In the genomic region with DNA sequence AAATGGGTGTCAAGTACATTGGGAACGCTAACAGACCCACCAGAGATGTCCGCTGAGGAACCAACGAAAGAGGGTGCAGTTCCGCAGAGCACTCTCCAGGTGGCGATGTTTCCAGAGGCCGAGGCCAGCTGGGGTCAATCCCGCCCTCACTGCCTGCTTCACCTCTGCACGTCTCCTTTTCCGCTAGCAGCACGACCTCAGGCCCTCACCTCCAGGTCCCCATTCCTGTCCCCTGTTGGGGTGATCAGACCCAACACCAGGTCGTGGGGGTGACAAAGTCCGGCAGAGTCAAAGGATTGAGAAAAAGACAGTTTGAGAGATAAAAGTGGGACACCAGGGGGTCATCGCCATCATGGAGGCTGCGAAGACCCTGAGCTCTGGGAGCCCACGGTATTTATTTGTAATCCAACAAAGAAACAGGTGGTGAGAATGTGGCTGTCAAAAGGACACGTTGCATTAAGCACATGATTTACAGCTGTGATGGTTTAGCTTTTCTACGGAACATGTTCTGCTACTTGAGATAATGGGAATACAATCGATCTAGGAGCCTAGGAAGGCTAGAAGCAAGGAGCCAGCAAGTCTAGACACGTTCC, we compare ENCODE assay signal across 8 cellular contexts. TPM values are rescaled to one million over a fixed set of nuclear protein-coding genes. Genes with fewer than 3 reads are reported as not detected.
DNase-seq lines count a peak whose midpoint lies in the region; ATAC-seq, FAIRE-seq and TF ChIP-seq lines count a peak whose summit lies in the region.

No MANE protein-coding gene starts in this region.

- H3K4me1 ChIP-seq in small intestine (ENCODE audit: control insufficient read depth in 2 of 2, insufficient read depth in 1 of 2, low read depth in 1 of 2, low read length in 1 of 2) = no peaks in the 10 kb centered on the region

- intact Hi-C loops in left ventricle myocardium superior (cut with micrococcal nuclease) = no loop called here

- H3K27ac ChIP-seq in HL-60 (replicated peaks) (no peak overlapping the region), small intestine (ENCODE audit: low read depth in 1 of 2, low read length in 1 of 2) (no peak overlapping the region)

- no peaks in the 10 kb centered on the region for H3K9me3 ChIP-seq in small intestine (ENCODE audit: control insufficient read depth, low read depth)

- peak; percentile 89 for TF ChIP-seq CTCF in HL-60 (IDR thresholded peaks at IDR 0.05; ENCODE audit: insufficient read depth, low read length)

- DNase-seq in DMS79 (lab: John Stamatoyannopoulos, UW) = peak; percentile 93
- DNase-seq in HL-60 (ENCODE audit: low read depth in 1 of 2, low spot score in 1 of 2) = peak; percentile 44 to 57
- DNase-seq in NOMO-1 treated with dmso at 0.1 percent for 144 hours (lab: John Stamatoyannopoulos, UW; ENCODE audit: unreplicated experiment) = peak; percentile 41
- peak; percentile 35 for DNase-seq in activated naive CD4-positive, alpha-beta T cell treated with anti-CD3 and anti-CD28 coated beads, Interleukin-2, amount 50 U/mL, for 16 hours
- peak; percentile 46 for DNase-seq in left ventricle myocardium superior
- DNase-seq in small intestine = peak; percentile 55
- DNase-seq in RKO (ENCODE audit: low spot score) = no peak

- WGBS in small intestine, 3 donors = 17 to 32% (median 27%) methylated on average over 19 of the region's 19 CpGs

- no peaks in the 10 kb centered on the region for H3K36me3 ChIP-seq in small intestine (ENCODE audit: control insufficient read depth in 2 of 2, insufficient read depth in 2 of 2, low read length in 2 of 2)

- H3K4me3 ChIP-seq in HL-60 (replicated peaks; ENCODE audit: insufficient read depth, low read length) (no peak overlapping the region), small intestine (ENCODE audit: low read depth in 1 of 2, low read length in 2 of 2) (no peak overlapping the region)

- no peaks in the 10 kb centered on the region for H3K27me3 ChIP-seq in HL-60 (ENCODE audit: insufficient read depth, poor library complexity, severe bottlenecking)
- no peaks in the 10 kb centered on the region for H3K27me3 ChIP-seq in small intestine (ENCODE audit: control insufficient read depth in 2 of 2, insufficient read depth in 2 of 2, low read length in 2 of 2)

- ATAC-seq in left ventricle myocardium superior = peak; percentile 60
- no peak for ATAC-seq in HG02623 (IDR thresholded peaks at IDR 0.05; ENCODE audit: unreplicated experiment)

- no peak for FAIRE-seq in small intestine (lab: Jason Lieb, UNC)

RNA-seq across cellular contexts. Expression of a gene that starts 27.3 kb away (rescaled TPM):
- 1.7 TPM for total RNA-seq in left ventricle myocardium superior
- 10 to 100 TPM in 1 of 3 donors, 1 to 10 TPM in 2; 2.5 to 15.9 (median 3.9) TPM for polyA plus RNA-seq in small intestine
